Comparison of ENCODE assay signal across 18 cellular contexts in the genomic region with DNA sequence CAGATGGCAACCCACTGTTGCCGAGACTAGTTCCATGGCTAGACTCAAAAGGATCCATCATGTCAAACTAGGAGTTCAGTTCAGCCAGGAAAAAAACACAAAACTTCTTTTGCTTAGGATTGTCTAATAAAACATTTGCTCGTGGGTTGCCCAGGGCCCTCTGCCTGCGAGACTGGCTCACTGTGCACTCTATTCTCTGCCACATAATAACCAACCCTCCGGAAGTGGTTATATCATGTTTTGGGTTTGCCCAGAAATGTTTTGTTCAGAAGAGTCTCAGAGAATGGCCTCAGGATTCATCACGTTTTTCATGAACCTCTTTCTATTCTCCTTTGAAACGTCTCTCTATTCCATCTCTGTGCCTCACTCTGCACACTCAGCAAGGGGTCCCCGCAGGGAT.
"Had no signal": no experiment of that assay in that cellular context is flagged by ENCODE, and none has a peak within 500 bp of the region (broad histone marks: within the 10 kb centered on the region; RNA-seq: fewer than 3 reads in every experiment).

No MANE protein-coding gene starts in this region.

- H3K27me3 Mint-ChIP-seq: activated naive CD8-positive, alpha-beta T cell; progenitor cell of endocrine pancreas had no signal

- H2AFZ ChIP-seq: hepatocyte had no signal

- ATAC-seq: stimulated activated naive B cell treated with anti-CD40 and anti-IgM and Interleukin-4, amounts not matched to agents 10 μg/mL and 1 μg/mL and 100 μg/mL, for 72 hours had no signal

- H3K4me1 ChIP-seq: esophagus muscularis mucosa, left ventricle myocardium inferior, right atrium auricular region, tibial nerve, vagina had no signal

- H3K27ac Mint-ChIP-seq: activated naive CD8-positive, alpha-beta T cell; brain; stimulated activated naive B cell treated with anti-CD40 and anti-IgM and Interleukin-4, amounts not matched to agents 10 μg/mL and 1 μg/mL and 100 μg/mL, for 72 hours had no signal

- H3K27me3 ChIP-seq: hepatocyte, right atrium auricular region, tibial nerve, vagina had no signal

- H3K4me2 ChIP-seq: hepatocyte had no signal

- DNase-seq: activated CD4-positive, alpha-beta T cell treated with anti-CD3 and anti-CD28 coated beads, Interleukin-2, amount 50 U/mL, for 48 hours; activated CD4-positive, CD25-positive, alpha-beta regulatory T cell treated with anti-CD3 and anti-CD28 coated beads, Interleukin-2, amount 50 U/mL, for 72 hours; central memory CD4-positive, alpha-beta T cell; kidney; left ventricle myocardium inferior; mesenchymal stem cell; stimulated activated CD4-positive, alpha-beta T cell treated with anti-CD3 and anti-CD28 coated beads, Interleukin-2, amount 100 ng/mL, for 48 hours; stimulated activated naive B cell treated with anti-CD40 and anti-IgM and Interleukin-4, amounts not matched to agents 10 μg/mL and 1 μg/mL and 100 μg/mL, for 72 hours; substantia nigra had no signal

- H3K36me3 Mint-ChIP-seq: brain; stimulated activated naive B cell treated with anti-CD40 and anti-IgM and Interleukin-4, amounts not matched to agents 10 μg/mL and 1 μg/mL and 100 μg/mL, for 72 hours had no signal

- H3K4me3 ChIP-seq: coronary artery, esophagus muscularis mucosa, hepatocyte, left ventricle myocardium inferior, right atrium auricular region, tibial nerve, vagina had no signal

- H3K9me3 ChIP-seq: esophagus muscularis mucosa, left ventricle myocardium inferior, right atrium auricular region, tibial nerve, vagina had no signal

- H3K27ac ChIP-seq: coronary artery, esophagus muscularis mucosa, hepatocyte, left ventricle myocardium inferior, right atrium auricular region, tibial nerve, vagina had no signal

- H3K4me3 Mint-ChIP-seq: activated naive CD8-positive, alpha-beta T cell; brain; stimulated activated naive B cell treated with anti-CD40 and anti-IgM and Interleukin-4, amounts not matched to agents 10 μg/mL and 1 μg/mL and 100 μg/mL, for 72 hours had no signal

- H3K79me2 ChIP-seq: hepatocyte had no signal

- H3K36me3 ChIP-seq: esophagus muscularis mucosa, left ventricle myocardium inferior, right atrium auricular region, tibial nerve, vagina had no signal
